ENCODE assay signal across 19 cellular contexts in genomic region chr22:43969021-43969878, GRCh38. TPM values are rescaled to one million over a fixed set of nuclear protein-coding genes. Genes with fewer than 3 reads are reported as not detected.
DNase-seq lines count a peak whose midpoint lies in the region; ATAC-seq and TF ChIP-seq lines count a peak whose summit lies in the region.
"Had no signal": no experiment of that assay in that cellular context is flagged by ENCODE, and none has a peak within 500 bp of the region (broad histone marks: within the 10 kb centered on the region; RNA-seq: fewer than 3 reads in every experiment).

No MANE protein-coding gene starts in this region.

- H3K4me3 Mint-ChIP-seq in stimulated activated naive CD8-positive, alpha-beta T cell treated with anti-CD3 and anti-CD28 coated beads, Interleukin-15, Interleukin-2, amounts not matched to agents 100 ng/mL and 50 ng/mL, for 24 hours, result no peak overlapping the region
- no peak overlapping the region for H3K4me3 Mint-ChIP-seq in stimulated activated naive CD8-positive, alpha-beta T cell treated with anti-CD3 and anti-CD28 coated beads, Interleukin-15, amount 100 ng/mL, for 72 hours
- H3K4me3 Mint-ChIP-seq in WTC11, result no peak overlapping the region
- H3K4me3 Mint-ChIP-seq in neural crest cell, result no peak overlapping the region
- H3K4me3 Mint-ChIP-seq: GM23338 had no signal

- no peak for ATAC-seq in stimulated activated naive CD8-positive, alpha-beta T cell treated with anti-CD3 and anti-CD28 coated beads, Interleukin-15, amount 100 ng/mL, for 72 hours
- ATAC-seq in WTC11 (no peak), HG03095 (IDR thresholded peaks at IDR 0.05; ENCODE audit: unreplicated experiment) (no peak), left lobe of liver (no peak)
- ATAC-seq: A549, GM23338 had no signal

- H3K9me3 Mint-ChIP-seq in stimulated activated naive CD8-positive, alpha-beta T cell treated with anti-CD3 and anti-CD28 coated beads, Interleukin-15, Interleukin-2, amounts not matched to agents 100 ng/mL and 50 ng/mL, for 24 hours, result no peaks in the 10 kb centered on the region
- no peaks in the 10 kb centered on the region for H3K9me3 Mint-ChIP-seq in stimulated activated naive CD8-positive, alpha-beta T cell treated with anti-CD3 and anti-CD28 coated beads, Interleukin-15, amount 100 ng/mL, for 72 hours
- H3K9me3 Mint-ChIP-seq in WTC11 (no peaks in the 10 kb centered on the region), neural crest cell (no peaks in the 10 kb centered on the region)
- H3K9me3 Mint-ChIP-seq: GM23338 had no signal

- no peaks in the 10 kb centered on the region for H3K27me3 Mint-ChIP-seq in stimulated activated naive CD8-positive, alpha-beta T cell treated with anti-CD3 and anti-CD28 coated beads, Interleukin-15, Interleukin-2, amounts not matched to agents 100 ng/mL and 50 ng/mL, for 24 hours
- H3K27me3 Mint-ChIP-seq in stimulated activated naive CD8-positive, alpha-beta T cell treated with anti-CD3 and anti-CD28 coated beads, Interleukin-15, amount 100 ng/mL, for 72 hours, result no peaks in the 10 kb centered on the region
- H3K27me3 Mint-ChIP-seq in WTC11 (ENCODE audit: low read depth) (no peaks in the 10 kb centered on the region), neural crest cell (ENCODE audit: low read depth) (no peaks in the 10 kb centered on the region)

- CTCF ChIA-PET in WTC11 (lab: Charles Lee), result no interaction called here

- H3K36me3 Mint-ChIP-seq in stimulated activated naive CD8-positive, alpha-beta T cell treated with anti-CD3 and anti-CD28 coated beads, Interleukin-15, Interleukin-2, amounts not matched to agents 100 ng/mL and 50 ng/mL, for 24 hours (ENCODE audit: low read depth), result peaks cover 73% of the 10 kb centered on the region
- H3K36me3 Mint-ChIP-seq in WTC11 (peaks cover 72% of the 10 kb centered on the region), neural crest cell (ENCODE audit: low read depth) (peaks cover 17% of the 10 kb centered on the region)

- TF ChIP-seq CTCF in WTC11 (IDR thresholded peaks at IDR 0.05), result no peak
- no peak for TF ChIP-seq CTCF in neural crest cell (conservative IDR thresholded peaks at IDR 0.05)

- POLR2A ChIA-PET in WTC11 (lab: Charles Lee), result no interaction called here

- H3K27ac Mint-ChIP-seq in stimulated activated naive CD8-positive, alpha-beta T cell treated with anti-CD3 and anti-CD28 coated beads, Interleukin-15, Interleukin-2, amounts not matched to agents 100 ng/mL and 50 ng/mL, for 24 hours, result peak overlapping the region; percentile 50
- no peak overlapping the region for H3K27ac Mint-ChIP-seq in stimulated activated naive CD8-positive, alpha-beta T cell treated with anti-CD3 and anti-CD28 coated beads, Interleukin-15, amount 100 ng/mL, for 72 hours
- H3K27ac Mint-ChIP-seq in WTC11, result peak overlapping the region; percentile 88
- peak overlapping the region; percentile 87 for H3K27ac Mint-ChIP-seq in neural crest cell (ENCODE audit: unreplicated experiment)
- H3K27ac Mint-ChIP-seq: GM23338 had no signal

- H3K4me1 Mint-ChIP-seq in stimulated activated naive CD8-positive, alpha-beta T cell treated with anti-CD3 and anti-CD28 coated beads, Interleukin-15, Interleukin-2, amounts not matched to agents 100 ng/mL and 50 ng/mL, for 24 hours (ENCODE audit: low read depth), result no peaks in the 10 kb centered on the region
- H3K4me1 Mint-ChIP-seq in stimulated activated naive CD8-positive, alpha-beta T cell treated with anti-CD3 and anti-CD28 coated beads, Interleukin-15, amount 100 ng/mL, for 72 hours, result no peaks in the 10 kb centered on the region
- no peaks in the 10 kb centered on the region for H3K4me1 Mint-ChIP-seq in WTC11
- H3K4me1 Mint-ChIP-seq in neural crest cell, result no peaks in the 10 kb centered on the region
- H3K4me1 Mint-ChIP-seq: GM23338 had no signal

- DNase-seq in stimulated activated naive CD8-positive, alpha-beta T cell treated with anti-CD3 and anti-CD28 coated beads, Interleukin-15, amount 100 ng/mL, for 72 hours, result no peak
- no peak for DNase-seq in WTC11 (ENCODE audit: low spot score)
- DNase-seq in neural crest cell (ENCODE audit: low read depth, low spot score), result no peak
- no peak for DNase-seq in left lobe of liver (ENCODE audit: low spot score)
- DNase-seq in putamen (ENCODE audit: low spot score), result no peak
- DNase-seq: DMS79, KG1, MV-4-11, NCI-H1417, NCI-H187, NCI-H2227 treated with DMSO at 0.1 percent for 48 hours, NCI-H510A treated with DMSO at 0.1 percent for 48 hours, NCI-H82, RPMI8226, SHP77 treated with DMSO at 0.1 percent for 48 hours had no signal

TF ChIP-seq in WTC11, 78 proteins besides CTCF, POLR2A, EP300 and RAD21 (continues in another document):
- TF ChIP-seq TEAD1 (CRISPR knock-in tag; IDR thresholded peaks at IDR 0.05) (no peak), CBFB (CRISPR knock-in tag; IDR thresholded peaks at IDR 0.05; ENCODE audit: low read depth) (no peak), MYBL2 (CRISPR knock-in tag; IDR thresholded peaks at IDR 0.05) (no peak), ZNF423 (CRISPR knock-in tag; IDR thresholded peaks at IDR 0.05) (no peak), CREM (CRISPR knock-in tag; IDR thresholded peaks at IDR 0.05) (no peak), NR3C1 (CRISPR knock-in tag; conservative IDR thresholded peaks at IDR 0.05; ENCODE audit: low read depth) (no peak), ZNF281 (CRISPR knock-in tag; IDR thresholded peaks at IDR 0.05) (no peak), CDX4 (CRISPR knock-in tag; IDR thresholded peaks at IDR 0.05; ENCODE audit: borderline replicate concordance) (no peak), SP1 (CRISPR knock-in tag; conservative IDR thresholded peaks at IDR 0.05) (no peak), ERG (CRISPR knock-in tag; IDR thresholded peaks at IDR 0.05) (no peak), PRRX2 (CRISPR knock-in tag; IDR thresholded peaks at IDR 0.05) (no peak), AR (CRISPR knock-in tag; IDR thresholded peaks at IDR 0.05) (no peak)

RNA-seq across cellular contexts. Expression of gene SAMM50, which starts 14.0 kb away (rescaled TPM):
- total RNA-seq in WTC11 (2021) (59.3 to 72.1 TPM (median 62.1 TPM) in 3 replicates), neural crest cell (54.0 and 54.6 TPM in 2 replicates), left lobe of liver (23.6 TPM)

RNA-seq across cellular contexts. Expression of gene PNPLA3, which starts 45.6 kb away (rescaled TPM):
- total RNA-seq in WTC11 (2021), result 17.9 to 19.8 TPM (median 19.6 TPM) in 3 replicates
- 28.3 and 31.2 TPM in 2 replicates for total RNA-seq in neural crest cell
- 72.1 TPM for total RNA-seq in left lobe of liver

RNA-seq across cellular contexts. Expression of gene PARVB, which starts 54.9 kb away (rescaled TPM):
- 3.3 to 5.0 TPM (median 4.9 TPM) in 3 replicates for total RNA-seq in WTC11 (2021)
- 19.6 and 21.8 TPM in 2 replicates for total RNA-seq in neural crest cell
- total RNA-seq in left lobe of liver, result 14.3 TPM

Comparison
In these comparisons a context has a peak if more than half of its experiments do, and no peak if none do; other contexts are left out.
1. H3K27ac Mint-ChIP-seq: peak in stimulated activated naive CD8-positive, alpha-beta T cell treated with anti-CD3 and anti-CD28 coated beads, Interleukin-15, Interleukin-2, amounts not matched to agents 100 ng/mL and 50 ng/mL, for 24 hours (single experiment), WTC11 (single experiment) and neural crest cell (single experiment); none in stimulated activated naive CD8-positive, alpha-beta T cell treated with anti-CD3 and anti-CD28 coated beads, Interleukin-15, amount 100 ng/mL, for 72 hours (0 of 2).